In genomic region chr4:94536049-94536448, GRCh38 we compare ENCODE assay signal across 1 cellular context.
TF ChIP-seq lines count a peak whose summit lies in the region.

No MANE protein-coding gene starts in this region.

TF ChIP-seq in GM23338, 12 proteins besides CTCF, POLR2A, EP300 and RAD21 (continued from another document):
- no peak for TF ChIP-seq ETS1 (IDR thresholded peaks at IDR 0.05)
- no peak for TF ChIP-seq REST (IDR thresholded peaks at IDR 0.05; ENCODE audit: unreplicated experiment)
- TF ChIP-seq ZNF114 (CRISPR knock-in tag; IDR thresholded peaks at IDR 0.05), result no peak
- TF ChIP-seq CREB1 (CRISPR knock-in tag; IDR thresholded peaks at IDR 0.05; ENCODE audit: low read depth), result no peak
- TF ChIP-seq EZH2 (IDR thresholded peaks at IDR 0.05; ENCODE audit: low read depth, unreplicated experiment), result no peak
- no peak for TF ChIP-seq ZNF331 (CRISPR knock-in tag; IDR thresholded peaks at IDR 0.05; ENCODE audit: low read depth)
TF ChIP-seq in GM23338: peak in this region for 0.
